15 cellular contexts compared by ENCODE assay signal in the genomic region with DNA sequence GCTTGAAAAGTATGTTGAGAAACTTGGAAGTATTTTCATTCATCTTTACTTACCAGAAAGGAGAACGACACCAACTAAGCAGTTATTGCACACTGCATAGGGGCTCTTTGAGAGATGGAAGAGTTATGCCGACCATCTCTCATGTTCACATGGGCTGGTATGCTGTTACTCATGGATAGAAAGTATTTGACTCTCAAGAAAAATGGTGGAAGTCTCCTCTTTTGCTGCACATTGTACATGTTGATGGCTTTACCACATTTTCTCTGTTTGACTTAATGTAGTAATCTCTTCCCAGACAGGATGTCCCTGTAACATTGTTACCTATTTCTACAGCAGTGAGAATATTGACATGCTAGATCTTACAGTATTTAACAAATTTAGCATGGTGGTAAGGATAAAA. TPM values are rescaled to one million over a fixed set of nuclear protein-coding genes. Genes with fewer than 3 reads are reported as not detected.
DNase-seq lines count a peak whose midpoint lies in the region; ATAC-seq and TF ChIP-seq lines count a peak whose summit lies in the region.
"Had no signal": no experiment of that assay in that cellular context is flagged by ENCODE, and none has a peak within 500 bp of the region (broad histone marks: within the 10 kb centered on the region; RNA-seq: fewer than 3 reads in every experiment).

No MANE protein-coding gene starts in this region.

- TF ChIP-seq CTCF in GM12865 (IDR thresholded peaks at IDR 0.05; ENCODE audit: insufficient read depth, low read depth, low read length, missing control alignments), result no peak

- H3K27me3 Mint-ChIP-seq in T-helper 1 cell treated with Interleukin-12 subunit alpha and Interleukin-12 subunit beta and Interleukin-4 antibody, amounts not matched to agents 30 μg/mL and 1 μg/mL, for 36 hours (ENCODE audit: low read depth), result no peaks in the 10 kb centered on the region
- H3K27me3 Mint-ChIP-seq in naive B cell, result no peaks in the 10 kb centered on the region
- H3K27me3 Mint-ChIP-seq: effector memory CD8-positive, alpha-beta T cell had no signal

- H3K4me3 ChIP-seq in BLaER1 treated with 17β-estradiol and CSF1 and Interleukin-3, amounts not matched to agents 10 nM and 100 nM, result no peak overlapping the region
- H3K4me3 ChIP-seq in GM12865 (ENCODE audit: low read depth, low read length) (no peak overlapping the region), mesendoderm (ENCODE audit: low read length) (no peak overlapping the region), right cardiac atrium (ENCODE audit: low read length) (no peak overlapping the region)
- H3K4me3 ChIP-seq: GM23248 had no signal

- peak overlapping the region; percentile 37 to 83 (median 54); a peak in 20 of 22 replicates for H3K4me2 ChIP-seq in BLaER1 treated with 17β-estradiol and CSF1 and Interleukin-3, amounts not matched to agents 10 nM and 100 nM
- no peak overlapping the region for H3K4me2 ChIP-seq in mesendoderm (ENCODE audit: low read length)

- peaks cover 0 to 7% (median 0%) of the 10 kb centered on the region in 11 experiments; a peak in 4 of 22 replicates for H3K9me3 ChIP-seq in BLaER1 treated with 17β-estradiol and CSF1 and Interleukin-3, amounts not matched to agents 10 nM and 100 nM (replicated peaks in 1 of 11)
- no peaks in the 10 kb centered on the region for H3K9me3 ChIP-seq in right cardiac atrium (ENCODE audit: control insufficient read depth, low read length)

- H2AK5ac ChIP-seq in mesendoderm (ENCODE audit: low read length), result no peak overlapping the region

- WGBS in mesendoderm (ENCODE audit: extremely low coverage, insufficient coverage, low lambda C conversion rate), result no CpG with 5 or more reads among the region's 2 CpGs
- 84% methylated on average over 2 of the region's 2 CpGs for WGBS in right cardiac atrium

- H3K56ac ChIP-seq in mesendoderm (ENCODE audit: low read length), result no peak overlapping the region

- no peak overlapping the region for H3K4ac ChIP-seq in mesendoderm (ENCODE audit: low read depth, low read length)

- H3K18ac ChIP-seq in mesendoderm (ENCODE audit: low read length), result no peak overlapping the region

- H2BK15ac ChIP-seq in mesendoderm (replicated peaks; ENCODE audit: low read depth), result no peak overlapping the region

- intact Hi-C loops in cardiac septum (cut with DNase I) (no loop called here), right cardiac atrium (cut with DNase I) (no loop called here)

- DNase-seq in GM12865 (ENCODE audit: low read depth) (peak; percentile 40), naive B cell (no peak), cardiac septum (ENCODE audit: low spot score) (no peak), cerebellar cortex (ENCODE audit: low spot score) (no peak), mesendoderm (no peak), right cardiac atrium (no peak)
- DNase-seq: caudate nucleus; effector memory CD8-positive, alpha-beta T cell; GM23248; hippocampal formation; NK-92 treated with Interleukin-12 subunit alpha and Interleukin-12 subunit beta, amount 100 ng/mL, for 24 hours; posterior cingulate gyrus; T1000 had no signal

- H3K4me1 Mint-ChIP-seq in T-helper 1 cell treated with Interleukin-12 subunit alpha and Interleukin-12 subunit beta and Interleukin-4 antibody, amounts not matched to agents 30 μg/mL and 1 μg/mL, for 36 hours (ENCODE audit: low read depth), result peaks cover 73% of the 10 kb centered on the region
- peaks cover 56 to 67% (median 64%) of the 10 kb centered on the region in 3 donors for H3K4me1 Mint-ChIP-seq in naive B cell

- peaks cover 24% of the 10 kb centered on the region for H3K79me1 ChIP-seq in mesendoderm (ENCODE audit: low read length)

- H3K27me3 ChIP-seq in BLaER1 treated with 17β-estradiol and CSF1 and Interleukin-3, amounts not matched to agents 10 nM and 100 nM, result no peaks in the 10 kb centered on the region
- H3K27me3 ChIP-seq in mesendoderm (ENCODE audit: insufficient read depth, low read length, poor library complexity) (no peaks in the 10 kb centered on the region), right cardiac atrium (ENCODE audit: control insufficient read depth, insufficient read depth) (no peaks in the 10 kb centered on the region)

- no peak overlapping the region for H4K5ac ChIP-seq in mesendoderm (ENCODE audit: low read length)

- no peak overlapping the region for H2BK120ac ChIP-seq in mesendoderm (ENCODE audit: low read depth, low read length)

- ATAC-seq in naive B cell (ENCODE audit: low read depth in 2 of 2), result no peak
- no peak for ATAC-seq in right cardiac atrium
- ATAC-seq: effector memory CD8-positive, alpha-beta T cell had no signal

- no peak overlapping the region for H4K8ac ChIP-seq in mesendoderm (ENCODE audit: low read depth, low read length)

- peaks cover 80 to 100% (median 99%) of the 10 kb centered on the region in 11 experiments for H4K20me1 ChIP-seq in BLaER1 treated with 17β-estradiol and CSF1 and Interleukin-3, amounts not matched to agents 10 nM and 100 nM

- no peak overlapping the region for H3K9ac ChIP-seq in BLaER1 treated with 17β-estradiol and CSF1 and Interleukin-3, amounts not matched to agents 10 nM and 100 nM
- no peak overlapping the region for H3K9ac ChIP-seq in mesendoderm (ENCODE audit: low read length)
- H3K9ac ChIP-seq: GM23248 had no signal

- H2BK5ac ChIP-seq in mesendoderm (ENCODE audit: low read length), result no peak overlapping the region

- H3K79me2 ChIP-seq in mesendoderm (ENCODE audit: control insufficient read depth, insufficient read depth, low read length), result peaks cover 38% of the 10 kb centered on the region

- peak overlapping the region; percentile 51 for H3K4me3 Mint-ChIP-seq in T-helper 1 cell treated with Interleukin-12 subunit alpha and Interleukin-12 subunit beta and Interleukin-4 antibody, amounts not matched to agents 30 μg/mL and 1 μg/mL, for 36 hours
- peak overlapping the region in 3 of 8 donors; percentile 18 to 25 (median 21) for H3K4me3 Mint-ChIP-seq in naive B cell

- no peaks in the 10 kb centered on the region for H3K9me3 Mint-ChIP-seq in T-helper 1 cell treated with Interleukin-12 subunit alpha and Interleukin-12 subunit beta and Interleukin-4 antibody, amounts not matched to agents 30 μg/mL and 1 μg/mL, for 36 hours
- H3K9me3 Mint-ChIP-seq in naive B cell, result no peaks in the 10 kb centered on the region
- H3K9me3 Mint-ChIP-seq: effector memory CD8-positive, alpha-beta T cell had no signal

- peaks cover 38 to 88% (median 45%) of the 10 kb centered on the region in 10 experiments for H3K4me1 ChIP-seq in BLaER1 treated with 17β-estradiol and CSF1 and Interleukin-3, amounts not matched to agents 10 nM and 100 nM
- no peaks in the 10 kb centered on the region for H3K4me1 ChIP-seq in mesendoderm (ENCODE audit: control insufficient read depth, low read depth, low read length)
- H3K4me1 ChIP-seq in right cardiac atrium (ENCODE audit: control insufficient read depth, insufficient read depth, low read length), result peaks cover 8% of the 10 kb centered on the region

- peaks cover 37% of the 10 kb centered on the region for H3K36me3 Mint-ChIP-seq in T-helper 1 cell treated with Interleukin-12 subunit alpha and Interleukin-12 subunit beta and Interleukin-4 antibody, amounts not matched to agents 30 μg/mL and 1 μg/mL, for 36 hours (ENCODE audit: low read depth)
- H3K36me3 Mint-ChIP-seq in naive B cell, result no peaks in the 10 kb centered on the region

- H3K36me3 ChIP-seq in BLaER1 treated with 17β-estradiol and CSF1 and Interleukin-3, amounts not matched to agents 10 nM and 100 nM, result peaks cover 25 to 57% (median 31%) of the 10 kb centered on the region in 11 experiments
- H3K36me3 ChIP-seq in mesendoderm (ENCODE audit: control insufficient read depth, insufficient read depth, low read length), result no peaks in the 10 kb centered on the region

- peak overlapping the region; percentile 80 for H3K27ac Mint-ChIP-seq in T-helper 1 cell treated with Interleukin-12 subunit alpha and Interleukin-12 subunit beta and Interleukin-4 antibody, amounts not matched to agents 30 μg/mL and 1 μg/mL, for 36 hours
- H3K27ac Mint-ChIP-seq in naive B cell, result peak overlapping the region in 4 of 6 donors; percentile 10 to 32 (median 14)

- H3K27ac ChIP-seq in BLaER1 treated with 17β-estradiol and CSF1 and Interleukin-3, amounts not matched to agents 10 nM and 100 nM, result no peak overlapping the region
- no peak overlapping the region for H3K27ac ChIP-seq in mesendoderm (ENCODE audit: low read depth, low read length)
- no peak overlapping the region for H3K27ac ChIP-seq in right cardiac atrium (ENCODE audit: low read length)
- H3K27ac ChIP-seq: GM23248 had no signal

- H3K23ac ChIP-seq in mesendoderm (ENCODE audit: low read length), result no peak overlapping the region

RNA-seq across cellular contexts. Expression of a gene that starts 23.2 kb away (rescaled TPM):
- polyA plus RNA-seq in naive B cell (ENCODE audit: low read depth in 6 of 6) (10 to 100 TPM; 28.6 to 53.0 (median 43.6) TPM), right cardiac atrium (47.2 TPM)
- total RNA-seq in cardiac septum (75.1 TPM), right cardiac atrium (10 to 100 TPM; 83.6 to 100.0 (median 89.6) TPM)
- polyA plus RNA-seq in mesendoderm (2013, experiment 1 of 2), result 33.4 TPM
- polyA plus RNA-seq in mesendoderm (2013, experiment 2 of 2), result 34.1 TPM
